In the genomic region with DNA sequence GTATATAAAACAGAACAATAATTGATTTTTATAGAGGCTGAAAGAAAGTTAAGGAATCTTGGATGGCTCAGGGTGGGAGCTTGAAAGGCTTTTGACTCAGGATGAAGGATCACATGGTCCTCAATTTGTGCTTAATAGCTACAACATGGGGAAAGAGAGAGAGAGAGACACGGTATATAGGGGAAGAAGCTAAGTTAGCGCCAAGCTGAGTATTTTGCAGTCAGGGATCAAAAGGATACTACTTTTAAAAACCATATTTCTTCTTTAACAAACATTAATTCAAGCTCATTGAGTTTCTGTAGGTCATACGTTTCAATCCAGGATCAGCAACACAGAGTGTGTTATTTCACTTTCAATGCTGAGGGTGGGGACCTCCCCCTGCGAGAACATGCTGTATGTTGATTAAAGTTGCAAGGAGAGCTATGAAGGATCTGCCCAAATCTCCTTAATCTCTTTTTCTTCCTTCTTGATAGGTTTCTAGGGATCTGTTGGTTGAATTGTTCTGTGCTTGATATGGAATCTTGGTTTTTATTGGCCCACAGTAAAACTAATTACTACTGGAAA, we compare ENCODE assay signal across 9 cellular contexts.
DNase-seq lines count a peak whose midpoint lies in the region; ATAC-seq, FAIRE-seq and TF ChIP-seq lines count a peak whose summit lies in the region.
"Had no signal": no experiment of that assay in that cellular context is flagged by ENCODE, and none has a peak within 500 bp of the region (broad histone marks: within the 10 kb centered on the region; RNA-seq: fewer than 3 reads in every experiment).

No MANE protein-coding gene starts in this region.

- H3K27ac Mint-ChIP-seq in CD4-positive, alpha-beta T cell, result peak overlapping the region; percentile 73
- peak overlapping the region; percentile 88 for H3K27ac Mint-ChIP-seq in activated CD4-positive, alpha-beta T cell treated with anti-CD3 and anti-CD28 coated beads, Interleukin-2, amount 10 ng/mL, durations not matched to agents 7 days and 5 days
- H3K27ac Mint-ChIP-seq in naive thymus-derived CD4-positive, alpha-beta T cell, result peak overlapping the region in 8 of 9 donors; percentile 75 to 91 (median 88)

- H3K9me3 Mint-ChIP-seq in CD4-positive, alpha-beta T cell, result no peaks in the 10 kb centered on the region
- peaks cover 8% of the 10 kb centered on the region for H3K9me3 Mint-ChIP-seq in activated CD4-positive, alpha-beta T cell treated with anti-CD3 and anti-CD28 coated beads, Interleukin-2, amount 10 ng/mL, durations not matched to agents 7 days and 5 days
- H3K9me3 Mint-ChIP-seq in naive thymus-derived CD4-positive, alpha-beta T cell, result peaks cover 0 to 8% (median 3%) of the 10 kb centered on the region in 11 donors

- no peak for DNase-seq in CD4-positive, alpha-beta T cell
- DNase-seq in GM19239 (ENCODE audit: insufficient read length, low spot score) (no peak), SW 1271 (lab: John Stamatoyannopoulos, UW) (no peak), retina (no peak), DMS79 treated with DMSO at 0.1 percent for 48 hours (lab: John Stamatoyannopoulos, UW) (no peak)
- DNase-seq in activated CD4-positive, alpha-beta T cell treated with anti-CD3 and anti-CD28 coated beads, Interleukin-2, amount 10 ng/mL, durations not matched to agents 7 days and 5 days, result peak; percentile 16
- peak in 1 of 9 donors; percentile 10 for DNase-seq in naive thymus-derived CD4-positive, alpha-beta T cell

- FAIRE-seq in GM19239 (lab: Jason Lieb, UNC), result peak; percentile 82
- FAIRE-seq: G401.6 had no signal

- POLR2A ChIA-PET in CD4-positive, alpha-beta T cell (lab: Charles Lee), result interaction anchor here (0.9 to 2.2 kb wide), 6 partner anchors 17 to 315 kb away, joined by 3 to 8 read pairs (median 5); a partner anchor contains a TSS
- POLR2A ChIA-PET in activated CD4-positive, alpha-beta T cell treated with anti-CD3 and anti-CD28 coated beads, Interleukin-2, amount 10 ng/mL, durations not matched to agents 7 days and 5 days (lab: Charles Lee), result no interaction called here
- POLR2A ChIA-PET in naive thymus-derived CD4-positive, alpha-beta T cell (lab: Charles Lee), result interaction anchor here (0.8 to 1.8 kb wide), 4 partner anchors 59 to 195 kb away, joined by 3 to 5 read pairs (median 4); no protein-coding TSS in a partner anchor

- H3K4me1 Mint-ChIP-seq in CD4-positive, alpha-beta T cell (ENCODE audit: low read depth), result peaks cover 53% of the 10 kb centered on the region
- H3K4me1 Mint-ChIP-seq in activated CD4-positive, alpha-beta T cell treated with anti-CD3 and anti-CD28 coated beads, Interleukin-2, amount 10 ng/mL, durations not matched to agents 7 days and 5 days, result peaks cover 54% of the 10 kb centered on the region
- H3K4me1 Mint-ChIP-seq in naive thymus-derived CD4-positive, alpha-beta T cell, result peaks cover 27 to 72% (median 62%) of the 10 kb centered on the region in 7 donors

- CTCF ChIA-PET in CD4-positive, alpha-beta T cell (lab: Charles Lee), result interaction anchor here (1.1 kb wide), 1 partner anchor 175 kb away, joined by 3 read pairs; no protein-coding TSS in a partner anchor
- CTCF ChIA-PET in activated CD4-positive, alpha-beta T cell treated with anti-CD3 and anti-CD28 coated beads, Interleukin-2, amount 10 ng/mL, durations not matched to agents 7 days and 5 days (lab: Charles Lee), result interaction anchor here (0.6 to 1.4 kb wide), 3 partner anchors 16 to 175 kb away, joined by 3 to 8 read pairs (median 4); no protein-coding TSS in a partner anchor
- CTCF ChIA-PET in naive thymus-derived CD4-positive, alpha-beta T cell (lab: Charles Lee), result interaction anchor here (1.4 kb wide), 1 partner anchor 136 kb away, joined by 4 read pairs; no protein-coding TSS in a partner anchor

- ATAC-seq in CD4-positive, alpha-beta T cell (ENCODE audit: poor library complexity), result no peak
- no peak for ATAC-seq in naive thymus-derived CD4-positive, alpha-beta T cell
- no peak for ATAC-seq in GM21423 (IDR thresholded peaks at IDR 0.05; ENCODE audit: unreplicated experiment)

- H3K36me3 ChIP-seq in naive thymus-derived CD4-positive, alpha-beta T cell (ENCODE audit: control insufficient read depth in 2 of 3, insufficient read depth in 3 of 3, low read length in 3 of 3), result no peaks in the 10 kb centered on the region

- no peak overlapping the region for H3K27ac ChIP-seq in CD4-positive, alpha-beta T cell (ENCODE audit: low read depth, low read length)
- H3K27ac ChIP-seq in naive thymus-derived CD4-positive, alpha-beta T cell (ENCODE audit: low read depth, low read length), result peak overlapping the region; percentile 46

- no peaks in the 10 kb centered on the region for H3K27me3 Mint-ChIP-seq in CD4-positive, alpha-beta T cell
- no peaks in the 10 kb centered on the region for H3K27me3 Mint-ChIP-seq in activated CD4-positive, alpha-beta T cell treated with anti-CD3 and anti-CD28 coated beads, Interleukin-2, amount 10 ng/mL, durations not matched to agents 7 days and 5 days
- H3K27me3 Mint-ChIP-seq in naive thymus-derived CD4-positive, alpha-beta T cell, result no peaks in the 10 kb centered on the region

- H3K4me1 ChIP-seq in naive thymus-derived CD4-positive, alpha-beta T cell (ENCODE audit: control insufficient read depth in 2 of 2, insufficient read depth in 2 of 2, low read length in 2 of 2), result peaks cover 11 to 23% of the 10 kb centered on the region in 2 donors

- no peak overlapping the region for H3K4me3 ChIP-seq in naive thymus-derived CD4-positive, alpha-beta T cell (ENCODE audit: low read length)

- no peaks in the 10 kb centered on the region for H3K27me3 ChIP-seq in CD4-positive, alpha-beta T cell (ENCODE audit: control insufficient read depth, insufficient read depth, low read length)
- H3K27me3 ChIP-seq in naive thymus-derived CD4-positive, alpha-beta T cell (ENCODE audit: control insufficient read depth in 2 of 2, insufficient read depth in 2 of 2, low read length in 2 of 2), result no peaks in the 10 kb centered on the region

- H3K36me3 Mint-ChIP-seq in CD4-positive, alpha-beta T cell (ENCODE audit: low read depth), result no peaks in the 10 kb centered on the region
- peaks cover 1% of the 10 kb centered on the region for H3K36me3 Mint-ChIP-seq in activated CD4-positive, alpha-beta T cell treated with anti-CD3 and anti-CD28 coated beads, Interleukin-2, amount 10 ng/mL, durations not matched to agents 7 days and 5 days (ENCODE audit: low read depth)
- peaks cover 0 to 7% (median 0%) of the 10 kb centered on the region in 5 donors for H3K36me3 Mint-ChIP-seq in naive thymus-derived CD4-positive, alpha-beta T cell

- TF ChIP-seq CTCF in CD4-positive, alpha-beta T cell (IDR thresholded peaks at IDR 0.05), result no peak

- no peaks in the 10 kb centered on the region for H3K9me3 ChIP-seq in CD4-positive, alpha-beta T cell (ENCODE audit: control insufficient read depth, low read length)
- no peaks in the 10 kb centered on the region for H3K9me3 ChIP-seq in naive thymus-derived CD4-positive, alpha-beta T cell (ENCODE audit: control insufficient read depth in 2 of 3, low read length in 3 of 3)

- intact Hi-C loops in CD4-positive, alpha-beta T cell (cut with DNase I, micrococcal nuclease), result loop anchor here in 1 of 2 experiments (5.0 kb wide), 1 partner anchor 133 kb away; a partner anchor contains a TSS
- intact Hi-C loops in naive thymus-derived CD4-positive, alpha-beta T cell (cut with micrococcal nuclease), result loop anchor here (1.0 to 5.0 kb wide), 6 partner anchors 62 to 963 kb away; a partner anchor contains a TSS

- H3K4me3 Mint-ChIP-seq in CD4-positive, alpha-beta T cell, result peak overlapping the region; percentile 52
- H3K4me3 Mint-ChIP-seq in activated CD4-positive, alpha-beta T cell treated with anti-CD3 and anti-CD28 coated beads, Interleukin-2, amount 10 ng/mL, durations not matched to agents 7 days and 5 days, result peak overlapping the region; percentile 36
- H3K4me3 Mint-ChIP-seq in naive thymus-derived CD4-positive, alpha-beta T cell, result peak overlapping the region in 9 of 10 donors; percentile 12 to 82 (median 73)
